Comparison of ENCODE assay signal across 18 cellular contexts in genomic region chr2:217900780-217901360, GRCh38.
DNase-seq lines count a peak whose midpoint lies in the region; ATAC-seq, FAIRE-seq and TF ChIP-seq lines count a peak whose summit lies in the region.
"Had no signal": no experiment of that assay in that cellular context is flagged by ENCODE, and none has a peak within 500 bp of the region (broad histone marks: within the 10 kb centered on the region; RNA-seq: fewer than 3 reads in every experiment).

No MANE protein-coding gene starts in this region.

- no peak for TF ChIP-seq EP300 in H1 (IDR thresholded peaks at IDR 0.05; ENCODE audit: borderline replicate concordance in 1 of 2, low read depth in 2 of 2, low read length in 2 of 2)

- DNase-seq in Caco-2 (no peak), H1 (ENCODE audit: low read depth in 1 of 2, low spot score in 2 of 2) (no peak), lung (ENCODE audit: low spot score) (no peak), OCI-LY7 (ENCODE audit: low spot score) (no peak), NCI-H2081 (lab: John Stamatoyannopoulos, UW) (no peak)
- no peak for DNase-seq in effector CD8-positive, alpha-beta T cell (lab: John Stamatoyannopoulos, UW)
- DNase-seq: activated CD8-positive, alpha-beta T cell treated with anti-CD3 and anti-CD28 coated beads for 36 hours; dermis blood vessel endothelial cell; DMS 273 treated with DMSO at 0.1 percent for 48 hours; hypothalamus; NCI-H1436 treated with DMSO at 0.1 percent for 48 hours; NCI-H524 treated with DMSO at 0.1 percent for 48 hours; OCI-M1; stimulated activated CD4-positive, alpha-beta T cell treated with anti-CD3 and anti-CD28 coated beads, Interleukin-12 subunit alpha, Interleukin-12 subunit beta, amount 100 ng/mL, for 4 hours had no signal

- peak overlapping the region; percentile 86 for H3K27ac Mint-ChIP-seq in Caco-2 (ENCODE audit: unreplicated experiment)
- H3K27ac Mint-ChIP-seq: activated CD8-positive, alpha-beta T cell treated with anti-CD3 and anti-CD28 coated beads for 36 hours had no signal

- H3K36me3 ChIP-seq in Caco-2 (ENCODE audit: control insufficient read depth, insufficient read depth, low read length) (0 out of 2 replicates have a peak, but pooled peaks cover 2% of the 10 kb centered on the region), H1 (ENCODE audit: control insufficient read depth in 2 of 4, insufficient read depth in 4 of 4, low read length in 3 of 4) (no peaks in the 10 kb centered on the region), lung (ENCODE audit: control insufficient read depth in 2 of 2, insufficient read depth in 2 of 2, low read length in 2 of 2) (peaks cover 13 to 30% of the 10 kb centered on the region in 2 donors), stomach smooth muscle (ENCODE audit: control insufficient read depth in 2 of 2, insufficient read depth in 2 of 2, low read length in 2 of 2) (peaks cover 31 to 45% of the 10 kb centered on the region in 2 donors), OCI-LY7 (ENCODE audit: insufficient read depth, low read length) (no peaks in the 10 kb centered on the region)

- no peaks in the 10 kb centered on the region for H3K79me1 ChIP-seq in H1 (ENCODE audit: low read depth, low read length)

- H4K91ac ChIP-seq in H1 (replicated peaks; ENCODE audit: insufficient read length, low read length): no peak overlapping the region

- no peak overlapping the region for H2BK120ac ChIP-seq in H1 (replicated peaks; ENCODE audit: low read depth, low read length)

- peaks cover 65% of the 10 kb centered on the region for H3K4me1 ChIP-seq in Caco-2
- peaks cover 0 to 4% (median 2%) of the 10 kb centered on the region in 4 experiments; a peak in 4 of 7 replicates for H3K4me1 ChIP-seq in H1 (replicated peaks in 1 of 4; ENCODE audit: control insufficient read depth in 3 of 4, insufficient read depth in 4 of 4, low read length in 3 of 4)
- H3K4me1 ChIP-seq in lung (ENCODE audit: control insufficient read depth in 2 of 2, insufficient read depth in 2 of 2, low read length in 2 of 2): peaks cover 30 to 55% of the 10 kb centered on the region in 2 donors
- peaks cover 93% of the 10 kb centered on the region for H3K4me1 ChIP-seq in stomach smooth muscle (ENCODE audit: control insufficient read depth, insufficient read depth, low read length)
- H3K4me1 ChIP-seq in OCI-LY7 (ENCODE audit: insufficient read depth, low read length, poor library complexity, severe bottlenecking): no peaks in the 10 kb centered on the region

- H4K5ac ChIP-seq in H1 (ENCODE audit: insufficient read length, low read depth, low read length): no peak overlapping the region

- H2BK15ac ChIP-seq in H1 (ENCODE audit: low read length): no peak overlapping the region

- no peak for TF ChIP-seq POLR2A in H1 (IDR thresholded peaks at IDR 0.05; ENCODE audit: control extremely low read depth in 1 of 2, low read depth in 2 of 2, low read length in 2 of 2)

- no peak for FAIRE-seq in H1 (lab: Jason Lieb, UNC)
- FAIRE-seq: TTC549 had no signal

- no peaks in the 10 kb centered on the region for H4K20me1 ChIP-seq in H1 (replicated peaks in 1 of 2; ENCODE audit: control insufficient read depth in 1 of 2, insufficient read depth in 2 of 2, low read length in 2 of 2)
- no peaks in the 10 kb centered on the region for H4K20me1 ChIP-seq in OCI-LY7 (ENCODE audit: insufficient read depth, low read length)

- H3K9ac ChIP-seq in H1 (replicated peaks in 1 of 4; ENCODE audit: extremely low read depth in 1 of 4, low read depth in 3 of 4, low read length in 3 of 4): no peak overlapping the region
- peak overlapping the region in 1 of 2 donors; percentile 13 for H3K9ac ChIP-seq in stomach smooth muscle (ENCODE audit: low read length in 2 of 2)

- ATAC-seq in lung (ENCODE audit: insufficient read depth, low FRiP score): no peak
- ATAC-seq in HG02588 (IDR thresholded peaks at IDR 0.05; ENCODE audit: unreplicated experiment): no peak
- ATAC-seq: activated CD8-positive, alpha-beta T cell treated with anti-CD3 and anti-CD28 coated beads for 36 hours; SK-N-SH treated with all-trans-retinoic acid at 6 μM for 48 hours had no signal

- H4K8ac ChIP-seq in H1 (ENCODE audit: extremely low read depth, insufficient read depth, low read length): no peak overlapping the region

- H3K27ac ChIP-seq in H1 (ENCODE audit: low read depth, low read length) (no peak overlapping the region), lung (ENCODE audit: low read depth in 1 of 2, low read length in 1 of 2) (peak overlapping the region; percentile 96 to 97), stomach smooth muscle (ENCODE audit: low read length) (peak overlapping the region; percentile 97), OCI-LY7 (ENCODE audit: low read depth, low read length, poor library complexity, severe bottlenecking) (no peak overlapping the region)

- H3K36me3 Mint-ChIP-seq in Caco-2 (ENCODE audit: insufficient read depth, unreplicated experiment): no peaks in the 10 kb centered on the region

- no peaks in the 10 kb centered on the region for H3K23me2 ChIP-seq in H1 (ENCODE audit: low read depth, low read length)

- 81% methylated on average over 7 of the region's 7 CpGs; no CpG with 5 or more reads in 1 of the 2 experiments for WGBS in H1 (ENCODE audit: extremely low coverage in 1 of 2, insufficient coverage in 1 of 2, insufficient read length in 1 of 2, insufficient replicate concordance in 2 of 2, low coverage in 1 of 2, low lambda C conversion rate in 2 of 2, missing lambda C conversion rate in 1 of 2), 2 experiments
- WGBS in lung, 2 donors: 84 to 85% methylated on average over 7 of the region's 7 CpGs

- H3K4me2 ChIP-seq in H1 (ENCODE audit: insufficient read depth in 1 of 2, low read depth in 2 of 2, low read length in 2 of 2) (no peak overlapping the region), OCI-LY7 (ENCODE audit: low read length) (no peak overlapping the region)

- no peak overlapping the region for H2BK20ac ChIP-seq in H1 (ENCODE audit: low read length)

- no peaks in the 10 kb centered on the region for H3K27me3 ChIP-seq in Caco-2 (replicated peaks; ENCODE audit: control insufficient read depth, insufficient read depth, low read length)
- no peaks in the 10 kb centered on the region for H3K27me3 ChIP-seq in H1 (replicated peaks in 1 of 4; ENCODE audit: control insufficient read depth in 3 of 4, extremely low read depth in 1 of 4, insufficient read depth in 3 of 4, low read length in 3 of 4)
- H3K27me3 ChIP-seq in lung (ENCODE audit: control insufficient read depth, insufficient read depth): no peaks in the 10 kb centered on the region
- H3K27me3 ChIP-seq in stomach smooth muscle (ENCODE audit: control insufficient read depth in 1 of 2, insufficient read depth in 2 of 2, low read length in 2 of 2): no peaks in the 10 kb centered on the region

- H2AK5ac ChIP-seq in H1 (ENCODE audit: low read depth, low read length): no peak overlapping the region

- no peak overlapping the region for H3K18ac ChIP-seq in H1 (ENCODE audit: extremely low read depth, low read length)

- no peak overlapping the region for H3K4ac ChIP-seq in H1 (replicated peaks; ENCODE audit: insufficient read length, low read depth, low read length)

- BruUV-seq in Caco-2 (replicated peaks; lab: Mats Ljungman, UMichigan) (no TSS peak), OCI-LY7 (replicated peaks; lab: Mats Ljungman, UMichigan) (no TSS peak)

- H3K4me1 Mint-ChIP-seq in Caco-2 (ENCODE audit: low read depth, unreplicated experiment): peaks cover 26% of the 10 kb centered on the region

- TF ChIP-seq CTCF in Caco-2 (IDR thresholded peaks at IDR 0.05; ENCODE audit: insufficient read depth in 1 of 2, low read depth in 1 of 2, low read length in 1 of 2, severe bottlenecking in 1 of 2, unreplicated experiment in 1 of 2): no peak
- no peak for TF ChIP-seq CTCF in H1 (IDR thresholded peaks at IDR 0.05; ENCODE audit: control extremely low read depth in 1 of 3, insufficient read depth in 1 of 3, low read depth in 1 of 3, low read length in 3 of 3)
- TF ChIP-seq CTCF in lung (IDR thresholded peaks at IDR 0.05; ENCODE audit: control extremely low read depth, extremely low read depth): no peak
- no peak for TF ChIP-seq CTCF in OCI-LY7 (conservative IDR thresholded peaks at IDR 0.05; ENCODE audit: low read length)

- H3K27me3 Mint-ChIP-seq in Caco-2 (ENCODE audit: insufficient read depth, unreplicated experiment): no peaks in the 10 kb centered on the region

- 0 out of 2 replicates have a peak overlapping the region, but pooled peaks have one; percentile 9 for H2BK12ac ChIP-seq in H1 (ENCODE audit: low read depth, low read length)

- H3K23ac ChIP-seq in H1 (ENCODE audit: insufficient read length): no peak overlapping the region

- intact Hi-C loops in Caco-2 (cut with micrococcal nuclease; ENCODE audit: unreplicated experiment) (loop anchor here (1.0 kb wide), 1 partner anchor 87 kb away; no protein-coding TSS in a partner anchor), OCI-LY7 (cut with micrococcal nuclease; ENCODE audit: unreplicated experiment) (no loop called here)

- H3K4me3 Mint-ChIP-seq in Caco-2 (ENCODE audit: unreplicated experiment): no peak overlapping the region
- H3K4me3 Mint-ChIP-seq: activated CD8-positive, alpha-beta T cell treated with anti-CD3 and anti-CD28 coated beads for 36 hours had no signal

- H3K9me3 Mint-ChIP-seq in Caco-2 (ENCODE audit: unreplicated experiment): no peaks in the 10 kb centered on the region
- H3K9me3 Mint-ChIP-seq: activated CD8-positive, alpha-beta T cell treated with anti-CD3 and anti-CD28 coated beads for 36 hours had no signal

- TF ChIP-seq RAD21 in H1 (IDR thresholded peaks at IDR 0.05 in 1 of 2, conservative IDR thresholded peaks at IDR 0.05 in 1 of 2; ENCODE audit: low read depth in 2 of 2, low read length in 2 of 2): no peak

- no peak overlapping the region for H3K14ac ChIP-seq in H1 (ENCODE audit: insufficient read length)

- H2BK5ac ChIP-seq in H1 (ENCODE audit: low read depth, low read length): no peak overlapping the region

- CTCF ChIA-PET in Caco-2 (lab: Charles Lee) (interaction anchor here (1.6 kb wide), 1 partner anchor 93 kb away, joined by 5 read pairs; no protein-coding TSS in a partner anchor), H1 (lab: Charles Lee; ENCODE audit: partially characterized antibody) (interaction anchor here (0.6 to 14.9 kb wide), 14 partner anchors 13 to 112 kb away, joined by 3 to 207 read pairs (median 12); no protein-coding TSS in a partner anchor), OCI-LY7 (lab: Charles Lee; ENCODE audit: unreplicated experiment) (no interaction called here)

- no peak overlapping the region for H3K56ac ChIP-seq in H1 (replicated peaks; ENCODE audit: insufficient read length, low read depth, low read length)

- H3K9me3 ChIP-seq in Caco-2: no peaks in the 10 kb centered on the region
- H3K9me3 ChIP-seq in H1 (ENCODE audit: insufficient read depth in 2 of 2, low read depth in 1 of 2, low read length in 1 of 2): no peaks in the 10 kb centered on the region
- H3K9me3 ChIP-seq in lung (ENCODE audit: control insufficient read depth in 2 of 2, insufficient read depth in 1 of 2, low read length in 1 of 2): no peaks in the 10 kb centered on the region
- no peaks in the 10 kb centered on the region for H3K9me3 ChIP-seq in stomach smooth muscle (ENCODE audit: control insufficient read depth in 2 of 2, low read length in 2 of 2)
- H3K9me3 ChIP-seq in OCI-LY7 (ENCODE audit: low read length): no peaks in the 10 kb centered on the region

- POLR2A ChIA-PET in Caco-2 (lab: Charles Lee): no interaction called here
- POLR2A ChIA-PET in H1 (lab: Charles Lee; ENCODE audit: partially characterized antibody): interaction anchor here (1.0 kb wide), 1 partner anchor 18 kb away, joined by 3 read pairs; no protein-coding TSS in a partner anchor
- POLR2A ChIA-PET in OCI-LY7 (lab: Charles Lee): no interaction called here

- no peaks in the 10 kb centered on the region for H3K9me2 ChIP-seq in OCI-LY7 (ENCODE audit: insufficient read depth, low read length)

- no peak overlapping the region for H2AFZ ChIP-seq in H1 (ENCODE audit: low read length)
- H2AFZ ChIP-seq in OCI-LY7 (ENCODE audit: low read length): no peak overlapping the region

- H3K4me3 ChIP-seq in Caco-2 (ENCODE audit: low read depth, low read length): no peak overlapping the region
- no peak overlapping the region for H3K4me3 ChIP-seq in H1 (ENCODE audit: extremely low read depth in 1 of 4, insufficient read depth in 2 of 4, low read depth in 3 of 4, low read length in 4 of 4)
- peak overlapping the region; percentile 22 for H3K4me3 ChIP-seq in lung
- peak overlapping the region in 1 of 2 donors; percentile 35 for H3K4me3 ChIP-seq in stomach smooth muscle (ENCODE audit: low read length in 2 of 2)
- H3K4me3 ChIP-seq in OCI-LY7 (ENCODE audit: low read depth, low read length, poor library complexity, severe bottlenecking): no peak overlapping the region

- no peaks in the 10 kb centered on the region for H3K79me2 ChIP-seq in H1 (ENCODE audit: control insufficient read depth in 1 of 2, insufficient read depth in 2 of 2, low read length in 2 of 2)
- no peaks in the 10 kb centered on the region for H3K79me2 ChIP-seq in OCI-LY7 (ENCODE audit: insufficient read depth, low read depth, low read length)

Comparison
In these comparisons a context has a peak if more than half of its experiments do, and no peak if none do; other contexts are left out.
1. H3K27ac ChIP-seq: peak in lung (2 of 2) and stomach smooth muscle (single experiment); none in H1 (single experiment) and OCI-LY7 (single experiment).